ENCODE assay signal across 11 cellular contexts in genomic region chr1:58003059-58003458, GRCh38.
DNase-seq lines count a peak whose midpoint lies in the region; ATAC-seq and TF ChIP-seq lines count a peak whose summit lies in the region.
"Had no signal": no experiment of that assay in that cellular context is flagged by ENCODE, and none has a peak within 500 bp of the region (broad histone marks: within the 10 kb centered on the region; RNA-seq: fewer than 3 reads in every experiment).

No MANE protein-coding gene starts in this region.

- no peaks in the 10 kb centered on the region for H3K79me2 ChIP-seq in GM23338 (replicated peaks; ENCODE audit: insufficient read depth)

- H3K27ac ChIP-seq in GM23338 (ENCODE audit: low read depth) (peak overlapping the region; percentile 86), HUES64 (ENCODE audit: low read depth, low read length) (peak overlapping the region; percentile 93; the same call in 1 of the 2 replicates)
- no peak overlapping the region for H3K27ac ChIP-seq in naive thymus-derived CD4-positive, alpha-beta T cell (ENCODE audit: low read depth, low read length)

- no peak overlapping the region for H3K4me3 ChIP-seq in GM23338
- H3K4me3 ChIP-seq in HUES64 (ENCODE audit: low read length): no peak overlapping the region
- no peak overlapping the region for H3K4me3 ChIP-seq in H7 (ENCODE audit: insufficient read depth, low read depth, low read length)
- no peak overlapping the region for H3K4me3 ChIP-seq in naive thymus-derived CD4-positive, alpha-beta T cell (ENCODE audit: low read length)

- H3K4me3 Mint-ChIP-seq in GM23338 (no peak overlapping the region), WTC11 (no peak overlapping the region)
- no peak overlapping the region for H3K4me3 Mint-ChIP-seq in naive thymus-derived CD4-positive, alpha-beta T cell
- H3K4me3 Mint-ChIP-seq: B cell; CD14-positive monocyte; CD8-positive, alpha-beta memory T cell had no signal

- H2AFZ ChIP-seq in GM23338: no peak overlapping the region

- no peaks in the 10 kb centered on the region for H3K9me3 ChIP-seq in HUES64 (ENCODE audit: insufficient read depth, low read depth, low read length)
- no peaks in the 10 kb centered on the region for H3K9me3 ChIP-seq in naive thymus-derived CD4-positive, alpha-beta T cell (ENCODE audit: control insufficient read depth in 2 of 3, low read length in 3 of 3)

- peaks cover 69% of the 10 kb centered on the region for H3K4me1 Mint-ChIP-seq in GM23338
- peaks cover 85% of the 10 kb centered on the region for H3K4me1 Mint-ChIP-seq in WTC11
- H3K4me1 Mint-ChIP-seq in naive thymus-derived CD4-positive, alpha-beta T cell: no peaks in the 10 kb centered on the region
- H3K4me1 Mint-ChIP-seq: B cell; CD14-positive monocyte; CD8-positive, alpha-beta memory T cell had no signal

- peak; percentile 40 for ATAC-seq in GM23338
- peak; percentile 18 for ATAC-seq in WTC11
- ATAC-seq in naive thymus-derived CD4-positive, alpha-beta T cell: no peak
- ATAC-seq: HepG2 had no signal

- intact Hi-C loops in naive thymus-derived CD4-positive, alpha-beta T cell (cut with micrococcal nuclease): no loop called here

- H4K20me1 ChIP-seq in GM23338 (replicated peaks; ENCODE audit: insufficient read depth): no peaks in the 10 kb centered on the region

- H3K27me3 ChIP-seq in GM23338 (ENCODE audit: insufficient read depth) (no peaks in the 10 kb centered on the region), HUES64 (ENCODE audit: insufficient read depth, low read length) (no peaks in the 10 kb centered on the region), H7 (ENCODE audit: control insufficient read depth, insufficient read depth, low read length) (no peaks in the 10 kb centered on the region; the same call in 1 of the 2 replicates)
- no peaks in the 10 kb centered on the region for H3K27me3 ChIP-seq in naive thymus-derived CD4-positive, alpha-beta T cell (ENCODE audit: control insufficient read depth in 2 of 2, insufficient read depth in 2 of 2, low read length in 2 of 2)

- DNase-seq in GM23338 (ENCODE audit: low spot score) (peak; percentile 67), WTC11 (ENCODE audit: low spot score) (no peak), iPS-NIHi11 (ENCODE audit: low spot score) (peak; percentile 9), DMS 273 treated with DMSO at 0.1 percent for 48 hours (lab: John Stamatoyannopoulos, UW) (no peak), H7 (no peak)
- no peak for DNase-seq in naive thymus-derived CD4-positive, alpha-beta T cell
- DNase-seq: CD8-positive, alpha-beta memory T cell had no signal

- H3K9me2 ChIP-seq in GM23338 (ENCODE audit: insufficient read depth): no peaks in the 10 kb centered on the region

- H3K27me3 Mint-ChIP-seq in GM23338 (ENCODE audit: insufficient read depth, low read depth, poor library complexity) (no peaks in the 10 kb centered on the region), WTC11 (ENCODE audit: low read depth) (peaks cover 20% of the 10 kb centered on the region)
- peaks cover 10 to 27% (median 20%) of the 10 kb centered on the region in 5 donors for H3K27me3 Mint-ChIP-seq in naive thymus-derived CD4-positive, alpha-beta T cell

- peaks cover 63% of the 10 kb centered on the region for H3K4me1 ChIP-seq in GM23338 (ENCODE audit: insufficient read depth)
- H3K4me1 ChIP-seq in HUES64 (ENCODE audit: insufficient read depth, low read length): peaks cover 57% of the 10 kb centered on the region
- H3K4me1 ChIP-seq in naive thymus-derived CD4-positive, alpha-beta T cell (ENCODE audit: control insufficient read depth in 2 of 2, insufficient read depth in 2 of 2, low read length in 2 of 2): no peaks in the 10 kb centered on the region

- no peak overlapping the region for H3K9ac ChIP-seq in HUES64 (ENCODE audit: low read depth, low read length)

- no peaks in the 10 kb centered on the region for H3K9me3 Mint-ChIP-seq in GM23338
- H3K9me3 Mint-ChIP-seq in WTC11: no peaks in the 10 kb centered on the region
- no peaks in the 10 kb centered on the region for H3K9me3 Mint-ChIP-seq in naive thymus-derived CD4-positive, alpha-beta T cell
- H3K9me3 Mint-ChIP-seq: CD8-positive, alpha-beta memory T cell had no signal

- POLR2A ChIA-PET in WTC11 (lab: Charles Lee): no interaction called here
- POLR2A ChIA-PET in naive thymus-derived CD4-positive, alpha-beta T cell (lab: Charles Lee): no interaction called here

- H3K36me3 Mint-ChIP-seq in GM23338 (ENCODE audit: low read depth) (0 out of 3 replicates have a peak, but pooled peaks cover under 1% of the 10 kb centered on the region), WTC11 (no peaks in the 10 kb centered on the region)
- H3K36me3 Mint-ChIP-seq in naive thymus-derived CD4-positive, alpha-beta T cell: no peaks in the 10 kb centered on the region
- H3K36me3 Mint-ChIP-seq: CD14-positive monocyte; CD8-positive, alpha-beta memory T cell had no signal

- CTCF ChIA-PET in WTC11 (lab: Charles Lee): no interaction called here
- CTCF ChIA-PET in naive thymus-derived CD4-positive, alpha-beta T cell (lab: Charles Lee): no interaction called here

- H3K27ac Mint-ChIP-seq in GM23338 (peak overlapping the region; percentile 20; the same call in 1 of the 2 replicates), WTC11 (peak overlapping the region; percentile 66)
- no peak overlapping the region for H3K27ac Mint-ChIP-seq in naive thymus-derived CD4-positive, alpha-beta T cell
- H3K27ac Mint-ChIP-seq: B cell; CD14-positive monocyte; CD8-positive, alpha-beta memory T cell had no signal

- H3F3A ChIP-seq in GM23338 (replicated peaks; ENCODE audit: low read depth): peaks cover 10% of the 10 kb centered on the region

- 24% methylated on average over 3 of the region's 3 CpGs for WGBS in HUES64

- peak overlapping the region; percentile 19; the same call in 1 of the 2 replicates for H3K4me2 ChIP-seq in GM23338

- H3K36me3 ChIP-seq in GM23338 (ENCODE audit: insufficient read depth) (no peaks in the 10 kb centered on the region), HUES64 (ENCODE audit: insufficient read depth, low read length) (no peaks in the 10 kb centered on the region), H7 (replicated peaks; ENCODE audit: control insufficient read depth, insufficient read depth, low read length) (no peaks in the 10 kb centered on the region)
- H3K36me3 ChIP-seq in naive thymus-derived CD4-positive, alpha-beta T cell (ENCODE audit: control insufficient read depth in 2 of 3, insufficient read depth in 3 of 3, low read length in 3 of 3): no peaks in the 10 kb centered on the region

- no peak for TF ChIP-seq CTCF in GM23338 (conservative IDR thresholded peaks at IDR 0.05; ENCODE audit: low read depth in 2 of 2)
- no peak for TF ChIP-seq CTCF in WTC11 (IDR thresholded peaks at IDR 0.05)

TF ChIP-seq in GM23338, 12 proteins besides CTCF, POLR2A, EP300 and RAD21 (continues in another document):
- no peak for TF ChIP-seq ETS1 (IDR thresholded peaks at IDR 0.05)
- TF ChIP-seq JUNB (IDR thresholded peaks at IDR 0.05; ENCODE audit: unreplicated experiment): no peak
- TF ChIP-seq ZNF331 (CRISPR knock-in tag; IDR thresholded peaks at IDR 0.05; ENCODE audit: low read depth): no peak
- peak; percentile 98 for TF ChIP-seq NANOG (IDR thresholded peaks at IDR 0.05; ENCODE audit: borderline replicate concordance)
- no peak for TF ChIP-seq EZH2phosphoT487 (IDR thresholded peaks at IDR 0.05; ENCODE audit: unreplicated experiment)

TF ChIP-seq in WTC11, 78 proteins besides CTCF, POLR2A, EP300 and RAD21:
- TF ChIP-seq USF1 (CRISPR knock-in tag; IDR thresholded peaks at IDR 0.05): peak; percentile 68
- no peak for TF ChIP-seq ELF4 (CRISPR knock-in tag; IDR thresholded peaks at IDR 0.05; ENCODE audit: low read depth)
- TF ChIP-seq USF2 (CRISPR knock-in tag; IDR thresholded peaks at IDR 0.05): peak; percentile 60
TF ChIP-seq in WTC11: peak in this region for 2.

Comparison
In these comparisons a context has a peak if more than half of its experiments do, and no peak if none do; other contexts are left out.
1. DNase-seq: peak in GM23338 (single experiment) and iPS-NIHi11 (single experiment); none in WTC11 (single experiment), DMS 273 treated with DMSO at 0.1 percent for 48 hours (single experiment), H7 (single experiment) and naive thymus-derived CD4-positive, alpha-beta T cell (0 of 9).
2. H3K27ac Mint-ChIP-seq: peak in GM23338 (single experiment) and WTC11 (single experiment); none in naive thymus-derived CD4-positive, alpha-beta T cell (0 of 9).